Comparison of ENCODE assay signal across 24 cellular contexts in genomic region chr10:103706760-103707159, GRCh38.
DNase-seq lines count a peak whose midpoint lies in the region; FAIRE-seq and TF ChIP-seq lines count a peak whose summit lies in the region.
"Had no signal": no experiment of that assay in that cellular context is flagged by ENCODE, and none has a peak within 500 bp of the region (broad histone marks: within the 10 kb centered on the region; RNA-seq: fewer than 3 reads in every experiment).

No MANE protein-coding gene starts in this region.

- DNase-seq in NCI-H748 (lab: John Stamatoyannopoulos, UW; ENCODE audit: unreplicated experiment), result peak; percentile 26
- no peak for DNase-seq in NCI-H748 treated with DMSO at 0.1 percent for 48 hours (lab: John Stamatoyannopoulos, UW)
- DNase-seq in bronchial epithelial cell (ENCODE audit: low read depth), result no peak
- DNase-seq in left kidney (ENCODE audit: low read depth, low spot score), result peak; percentile 51
- DNase-seq in BE2C, result no peak
- DNase-seq in activated gamma-delta T cell treated with Interleukin-2 at 50 U/mL for 16 hours, result no peak
- DNase-seq in NCI-H2196 (lab: John Stamatoyannopoulos, UW; ENCODE audit: unreplicated experiment), result no peak
- DNase-seq: CD8-positive, alpha-beta memory T cell; DND-41; GF-D8; KBM-7; NCI-H1436 treated with DMSO at 0.1 percent for 48 hours; NCI-H2029 treated with DMSO at 0.1 percent for 48 hours; NCI-H82; PC-3; SJCRH30 had no signal

- H3K4me3 ChIP-seq in bronchial epithelial cell (ENCODE audit: low read depth, low read length) (no peak overlapping the region), BE2C (ENCODE audit: low read depth, low read length) (no peak overlapping the region)
- H3K4me3 ChIP-seq: BLaER1 treated with 17β-estradiol and CSF1 and Interleukin-3, amounts not matched to agents 10 nM and 100 nM; HAP-1; SJCRH30 had no signal

- peak; percentile 68 for FAIRE-seq in bronchial epithelial cell (lab: Jason Lieb, UNC)
- FAIRE-seq: A204.1, D721Med, GM12891, GM18507 had no signal

- H3K36me3 ChIP-seq in bronchial epithelial cell (ENCODE audit: control insufficient read depth, insufficient read depth, low read length) (peaks cover 22% of the 10 kb centered on the region), BE2C (no peaks in the 10 kb centered on the region)
- H3K36me3 ChIP-seq: HAP-1, SJCRH30 had no signal

- H3K27me3 ChIP-seq in bronchial epithelial cell (ENCODE audit: control insufficient read depth, insufficient read depth, low read length) (no peaks in the 10 kb centered on the region), BE2C (no peaks in the 10 kb centered on the region)
- H3K27me3 ChIP-seq: BLaER1 treated with 17β-estradiol and CSF1 and Interleukin-3, amounts not matched to agents 10 nM and 100 nM; SJCRH30 had no signal

- H3K27ac ChIP-seq in temporal lobe (ENCODE audit: low read depth, low read length), result peak overlapping the region; percentile 11
- H3K27ac ChIP-seq: BLaER1 treated with 17β-estradiol and CSF1 and Interleukin-3, amounts not matched to agents 10 nM and 100 nM; HL-60; SJCRH30 had no signal

- no peaks in the 10 kb centered on the region for H3K9me3 ChIP-seq in BE2C
- H3K9me3 ChIP-seq: HAP-1, SJCRH30 had no signal

- TF ChIP-seq CTCF in bronchial epithelial cell (IDR thresholded peaks at IDR 0.05; ENCODE audit: insufficient read depth, low read length, severe bottlenecking) (no peak), BE2C (IDR thresholded peaks at IDR 0.05; ENCODE audit: low read depth, low read length) (no peak)

- peaks cover 14% of the 10 kb centered on the region for H3K4me1 ChIP-seq in BE2C
- H3K4me1 ChIP-seq: HAP-1 had no signal

Comparison
In these comparisons a context has a peak if more than half of its experiments do, and no peak if none do; other contexts are left out.
1. DNase-seq: peak in NCI-H748 (single experiment) and left kidney (single experiment); none in NCI-H748 treated with DMSO at 0.1 percent for 48 hours (single experiment), bronchial epithelial cell (single experiment), BE2C (single experiment), activated gamma-delta T cell treated with Interleukin-2 at 50 U/mL for 16 hours (single experiment) and NCI-H2196 (single experiment).